ENCODE assay signal across 15 cellular contexts in genomic region chr7:16028103-16028502, GRCh38.
DNase-seq lines count a peak whose midpoint lies in the region; ATAC-seq, FAIRE-seq and TF ChIP-seq lines count a peak whose summit lies in the region.
"Had no signal": no experiment of that assay in that cellular context is flagged by ENCODE, and none has a peak within 500 bp of the region (broad histone marks: within the 10 kb centered on the region; RNA-seq: fewer than 3 reads in every experiment).

No MANE protein-coding gene starts in this region.

- no peaks in the 10 kb centered on the region for H3K4me1 Mint-ChIP-seq in CD14-positive monocyte
- H3K4me1 Mint-ChIP-seq in activated T-cell treated with anti-CD3 and anti-CD28 coated beads, Interleukin-2, amount 50 U/mL, for 72 hours (ENCODE audit: low read depth), result no peaks in the 10 kb centered on the region
- H3K4me1 Mint-ChIP-seq: memory B cell; stimulated activated memory B cell treated with anti-CD40 and anti-IgM and Interleukin-4, amounts not matched to agents 10 μg/mL and 1 μg/mL and 100 μg/mL, for 72 hours had no signal

- no peaks in the 10 kb centered on the region for H3K27me3 Mint-ChIP-seq in CD14-positive monocyte (ENCODE audit: low read depth in 3 of 3)
- no peaks in the 10 kb centered on the region for H3K27me3 Mint-ChIP-seq in activated T-cell treated with anti-CD3 and anti-CD28 coated beads, Interleukin-2, amount 50 U/mL, for 72 hours (ENCODE audit: low read depth)
- H3K27me3 Mint-ChIP-seq: memory B cell; stimulated activated memory B cell treated with anti-CD40 and anti-IgM and Interleukin-4, amounts not matched to agents 10 μg/mL and 1 μg/mL and 100 μg/mL, for 72 hours had no signal

- no peak for TF ChIP-seq POLR2A in esophagus muscularis mucosa (IDR thresholded peaks at IDR 0.05; ENCODE audit: low read depth)

- no peaks in the 10 kb centered on the region for H3K36me3 Mint-ChIP-seq in CD14-positive monocyte
- no peaks in the 10 kb centered on the region for H3K36me3 Mint-ChIP-seq in activated T-cell treated with anti-CD3 and anti-CD28 coated beads, Interleukin-2, amount 50 U/mL, for 72 hours (ENCODE audit: insufficient read depth in 2 of 2)
- H3K36me3 Mint-ChIP-seq: memory B cell; stimulated activated memory B cell treated with anti-CD40 and anti-IgM and Interleukin-4, amounts not matched to agents 10 μg/mL and 1 μg/mL and 100 μg/mL, for 72 hours had no signal

- WGBS in esophagus muscularis mucosa, result 44% methylated on average over 2 of the region's 2 CpGs
- WGBS in mesodermal cell (ENCODE audit: insufficient coverage in 2 of 2), 2 experiments, result no CpG with 5 or more reads among the region's 2 CpGs

- no peaks in the 10 kb centered on the region for H3K9me3 ChIP-seq in esophagus muscularis mucosa
- no peaks in the 10 kb centered on the region for H3K9me3 ChIP-seq in mesodermal cell (ENCODE audit: control insufficient read depth, low read length)
- H3K9me3 ChIP-seq: BLaER1 treated with 17β-estradiol and CSF1 and Interleukin-3, amounts not matched to agents 10 nM and 100 nM had no signal

- no peak for TF ChIP-seq EP300 in esophagus muscularis mucosa (IDR thresholded peaks at IDR 0.05)

- no peak overlapping the region for H3K27ac Mint-ChIP-seq in CD14-positive monocyte
- no peak overlapping the region for H3K27ac Mint-ChIP-seq in activated T-cell treated with anti-CD3 and anti-CD28 coated beads, Interleukin-2, amount 50 U/mL, for 72 hours
- H3K27ac Mint-ChIP-seq: memory B cell; stimulated activated memory B cell treated with anti-CD40 and anti-IgM and Interleukin-4, amounts not matched to agents 10 μg/mL and 1 μg/mL and 100 μg/mL, for 72 hours had no signal

- H3K4me3 ChIP-seq in AG09309 (ENCODE audit: control insufficient read depth, low read depth, low read length) (no peak overlapping the region), esophagus muscularis mucosa (no peak overlapping the region), mesodermal cell (ENCODE audit: extremely low read depth, insufficient read depth, low read length, poor library complexity, severe bottlenecking) (no peak overlapping the region)
- H3K4me3 ChIP-seq: BLaER1 treated with 17β-estradiol and CSF1 and Interleukin-3, amounts not matched to agents 10 nM and 100 nM had no signal

- peak overlapping the region; percentile 58 to 68 (median 64) for H3K27ac ChIP-seq in esophagus muscularis mucosa (replicated peaks in 1 of 4)
- peak overlapping the region; percentile 36 for H3K27ac ChIP-seq in mesodermal cell (ENCODE audit: low read depth, low read length, severe bottlenecking)
- H3K27ac ChIP-seq: BLaER1 treated with 17β-estradiol and CSF1 and Interleukin-3, amounts not matched to agents 10 nM and 100 nM had no signal

- ATAC-seq in activated T-cell treated with anti-CD3 and anti-CD28 coated beads, Interleukin-2, amount 50 U/mL, for 72 hours (replicated peaks in 1 of 2), result no peak
- ATAC-seq: stimulated activated memory B cell treated with anti-CD40 and anti-IgM and Interleukin-4, amounts not matched to agents 10 μg/mL and 1 μg/mL and 100 μg/mL, for 72 hours had no signal

- intact Hi-C loops in esophagus muscularis mucosa (cut with DNase I), result loop anchor here (10.0 kb wide), 2 partner anchors 183 to 283 kb away; no protein-coding TSS in a partner anchor
- intact Hi-C loops in CD14-positive monocyte (cut with micrococcal nuclease), result no loop called here

- no peaks in the 10 kb centered on the region for H3K27me3 ChIP-seq in esophagus muscularis mucosa
- H3K27me3 ChIP-seq: BLaER1 treated with 17β-estradiol and CSF1 and Interleukin-3, amounts not matched to agents 10 nM and 100 nM had no signal

- no peak overlapping the region for H3K4me3 Mint-ChIP-seq in CD14-positive monocyte
- H3K4me3 Mint-ChIP-seq in activated T-cell treated with anti-CD3 and anti-CD28 coated beads, Interleukin-2, amount 50 U/mL, for 72 hours, result no peak overlapping the region
- H3K4me3 Mint-ChIP-seq: memory B cell; stimulated activated memory B cell treated with anti-CD40 and anti-IgM and Interleukin-4, amounts not matched to agents 10 μg/mL and 1 μg/mL and 100 μg/mL, for 72 hours had no signal

- H3K36me3 ChIP-seq in esophagus muscularis mucosa (no peaks in the 10 kb centered on the region), mesodermal cell (ENCODE audit: control insufficient read depth, insufficient read depth, low read length) (no peaks in the 10 kb centered on the region)
- H3K36me3 ChIP-seq: BLaER1 treated with 17β-estradiol and CSF1 and Interleukin-3, amounts not matched to agents 10 nM and 100 nM had no signal

- H3K9me3 Mint-ChIP-seq in CD14-positive monocyte, result no peaks in the 10 kb centered on the region
- H3K9me3 Mint-ChIP-seq in activated T-cell treated with anti-CD3 and anti-CD28 coated beads, Interleukin-2, amount 50 U/mL, for 72 hours, result peaks cover 0 to 1% of the 10 kb centered on the region in 2 donors
- H3K9me3 Mint-ChIP-seq: memory B cell; stimulated activated memory B cell treated with anti-CD40 and anti-IgM and Interleukin-4, amounts not matched to agents 10 μg/mL and 1 μg/mL and 100 μg/mL, for 72 hours had no signal

- peaks cover 21 to 60% (median 56%) of the 10 kb centered on the region in 4 donors for H3K4me1 ChIP-seq in esophagus muscularis mucosa
- H3K4me1 ChIP-seq in mesodermal cell (ENCODE audit: control insufficient read depth, insufficient read depth, low read length, poor library complexity, severe bottlenecking), result peaks cover 4% of the 10 kb centered on the region

- peak; percentile 81 for DNase-seq in AG09309 (ENCODE audit: low read depth)
- peak; percentile 9 for DNase-seq in OCI-M1 (lab: John Stamatoyannopoulos, UW)
- DNase-seq in esophagus muscularis mucosa (ENCODE audit: extremely low spot score), result no peak
- DNase-seq in NCI-H82 treated with DMSO at 0.1 percent for 48 hours (lab: John Stamatoyannopoulos, UW; ENCODE audit: unreplicated experiment), result no peak
- no peak for DNase-seq in CD14-positive monocyte (ENCODE audit: low spot score)
- no peak for DNase-seq in D721Med (ENCODE audit: insufficient read length, low spot score)
- no peak for DNase-seq in activated T-cell treated with anti-CD3 and anti-CD28 coated beads, Interleukin-2, amount 50 U/mL, for 72 hours
- DNase-seq: activated gamma-delta T cell treated with Interleukin-2 at 50 U/mL for 16 hours, NCI-H2081 treated with DMSO at 0.1 percent for 48 hours had no signal

- TF ChIP-seq CTCF in AG09309 (IDR thresholded peaks at IDR 0.05; ENCODE audit: control insufficient read depth, insufficient read depth, low read depth, low read length, missing control alignments) (no peak), esophagus muscularis mucosa (IDR thresholded peaks at IDR 0.05) (no peak), CD14-positive monocyte (IDR thresholded peaks at IDR 0.05) (no peak), D721Med (IDR thresholded peaks at IDR 0.05; ENCODE audit: insufficient read depth, missing control alignments) (no peak)

- no peak for FAIRE-seq in D721Med (lab: Jason Lieb, UNC)
- FAIRE-seq: endometrium, RCC 7860 had no signal

Comparison
In these comparisons a context has a peak if more than half of its experiments do, and no peak if none do; other contexts are left out.
1. DNase-seq: peak in AG09309 (single experiment) and OCI-M1 (single experiment); none in esophagus muscularis mucosa (single experiment), NCI-H82 treated with DMSO at 0.1 percent for 48 hours (single experiment), CD14-positive monocyte (single experiment), D721Med (single experiment) and activated T-cell treated with anti-CD3 and anti-CD28 coated beads, Interleukin-2, amount 50 U/mL, for 72 hours (0 of 2).